ENCODE assay signal across 8 cellular contexts in the genomic region with DNA sequence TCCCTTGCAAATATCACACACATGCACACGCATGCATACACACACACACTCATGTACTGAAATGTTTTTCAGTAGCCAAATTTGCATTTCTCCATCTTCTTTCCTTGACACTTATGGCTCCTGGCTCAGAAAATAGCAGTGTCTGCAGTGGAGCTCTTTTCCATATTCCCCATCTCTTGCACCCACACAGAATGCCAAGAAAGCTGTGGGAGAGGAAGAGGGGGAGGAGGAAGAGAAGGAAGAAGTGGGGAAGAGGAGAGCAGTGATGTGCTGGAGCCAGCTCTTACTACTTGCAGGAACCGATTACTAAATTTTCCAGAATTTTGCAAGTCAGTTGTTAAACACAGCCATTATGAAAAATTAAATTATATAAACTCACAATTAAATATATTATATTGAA. TPM values are rescaled to one million over a fixed set of nuclear protein-coding genes. Genes with fewer than 3 reads are reported as not detected.
"Had no signal": no experiment of that assay in that cellular context is flagged by ENCODE, and none has a peak within 500 bp of the region (broad histone marks: within the 10 kb centered on the region; RNA-seq: fewer than 3 reads in every experiment).

No MANE protein-coding gene starts in this region.

- H3K4me1 ChIP-seq: HAP-1 had no signal

- H3K36me3 ChIP-seq: HAP-1 had no signal

- H3K4me3 ChIP-seq: GM23248, HAP-1, K562 had no signal

- DNase-seq: GOT3 had no signal

- H3K9ac ChIP-seq: GM23248 had no signal

- H3K9me3 ChIP-seq: HAP-1 had no signal

- H3K27ac ChIP-seq: GM23248, HL-60 had no signal

RNA-seq across cellular contexts. Expression of a gene that starts 9.9 kb away (rescaled TPM):
- total RNA-seq: GM23248, H4, HepG2, HT1080, K562 had no signal
- polyA plus RNA-seq: GM23248, HepG2, K562 had no signal

RNA-seq across cellular contexts. Expression of a gene that starts 28.2 kb away (rescaled TPM):
- total RNA-seq: H4, HepG2 had no signal
- polyA plus RNA-seq: HepG2, K562 had no signal
